Comparison of ENCODE assay signal across 1 cellular context in genomic region chr1:221761354-221762002, GRCh38.
A peak's percentile ranks its signal among the peaks of the same experiment; 100 is the strongest.
TF ChIP-seq lines count a peak whose summit lies in the region.

No MANE protein-coding gene starts in this region.

TF ChIP-seq in GM12878, 131 proteins besides CTCF, POLR2A, EP300 and RAD21 (continued from another document):
- TF ChIP-seq USF2 (IDR thresholded peaks at IDR 0.05; ENCODE audit: borderline replicate concordance, low read depth, low read length) (no peak), RELA (IDR thresholded peaks at IDR 0.05; ENCODE audit: borderline replicate concordance, partially characterized antibody) (no peak), SKIL (IDR thresholded peaks at IDR 0.05; ENCODE audit: low read depth, poor library complexity, severe bottlenecking) (peak; percentile 59), IRF5 (IDR thresholded peaks at IDR 0.05; ENCODE audit: borderline replicate concordance) (no peak), ZNF217 (IDR thresholded peaks at IDR 0.05) (peak; percentile 82; the same call in 1 of the 2 replicates), EED (IDR thresholded peaks at IDR 0.05; ENCODE audit: low read depth) (peak; percentile 80), ETV6 (conservative IDR thresholded peaks at IDR 0.05 in 1 of 2, IDR thresholded peaks at IDR 0.05 in 1 of 2; ENCODE audit: borderline replicate concordance in 1 of 2, low read depth in 1 of 2) (0 out of 4 replicates have a peak, but pooled peaks of 1 of the 2 experiments have one; percentile 55), SIN3A (IDR thresholded peaks at IDR 0.05; ENCODE audit: low read depth, low read length) (no peak), CHD1 (IDR thresholded peaks at IDR 0.05; ENCODE audit: low read depth, low read length) (no peak), GATAD2B (conservative IDR thresholded peaks at IDR 0.05; ENCODE audit: low read depth) (peak; percentile 84), MLLT1 (IDR thresholded peaks at IDR 0.05) (peak; percentile 44; the same call in 1 of the 2 replicates), GABPA (IDR thresholded peaks at IDR 0.05; ENCODE audit: low read depth) (0 out of 2 replicates have a peak, but pooled peaks have one; percentile 25), MTA2 (IDR thresholded peaks at IDR 0.05; ENCODE audit: low read depth) (peak; percentile 65), SREBF2 (IDR thresholded peaks at IDR 0.05; ENCODE audit: low read length) (no peak), LARP7 (IDR thresholded peaks at IDR 0.05) (peak; percentile 39; the same call in 1 of the 2 replicates), IRF4 (IDR thresholded peaks at IDR 0.05; ENCODE audit: low read depth, low read length) (peak; percentile 55; the same call in 1 of the 2 replicates), PAX8 (IDR thresholded peaks at IDR 0.05) (no peak), BMI1 (IDR thresholded peaks at IDR 0.05; ENCODE audit: borderline replicate concordance) (no peak), SPI1 (IDR thresholded peaks at IDR 0.05; ENCODE audit: borderline replicate concordance, insufficient read depth, low read depth, low read length) (no peak), HSF1 (IDR thresholded peaks at IDR 0.05; ENCODE audit: low read depth, low read length) (no peak), REST (IDR thresholded peaks at IDR 0.05; ENCODE audit: low read depth, low read length) (no peak), PKNOX1 (IDR thresholded peaks at IDR 0.05) (no peak), ZBTB33 (IDR thresholded peaks at IDR 0.05) (no peak), HCFC1 (IDR thresholded peaks at IDR 0.05; ENCODE audit: low read length) (no peak), RCOR1 (conservative IDR thresholded peaks at IDR 0.05; ENCODE audit: low read depth, low read length) (no peak), EGR1 (IDR thresholded peaks at IDR 0.05; ENCODE audit: borderline replicate concordance in 1 of 2, low read depth in 2 of 2, low read length in 2 of 2) (peak in 1 of 2 experiments; percentile 72; a peak in 2 of 3 replicates), RFX5 (IDR thresholded peaks at IDR 0.05; ENCODE audit: low read depth, low read length) (no peak), CREM (IDR thresholded peaks at IDR 0.05; ENCODE audit: low read depth) (peak; percentile 77), PAX5 (IDR thresholded peaks at IDR 0.05; ENCODE audit: borderline replicate concordance, low read depth, low read length) (no peak; the same call in 1 of the 2 replicates), CHD4 (IDR thresholded peaks at IDR 0.05) (no peak), MTA3 (IDR thresholded peaks at IDR 0.05; ENCODE audit: borderline replicate concordance, low read length) (peak; percentile 76), ZNF274 (IDR thresholded peaks at IDR 0.05; ENCODE audit: insufficient read depth, insufficient read length) (no peak), KLF5 (IDR thresholded peaks at IDR 0.05; ENCODE audit: partially characterized antibody) (no peak), ZNF592 (IDR thresholded peaks at IDR 0.05) (no peak), ZNF207 (IDR thresholded peaks at IDR 0.05; ENCODE audit: borderline replicate concordance) (no peak), ELK1 (IDR thresholded peaks at IDR 0.05; ENCODE audit: low read depth, low read length) (no peak), POLR2AphosphoS2 (IDR thresholded peaks at IDR 0.05; ENCODE audit: low read depth, low read length) (no peak), JUNB (IDR thresholded peaks at IDR 0.05) (peak; percentile 24; the same call in 1 of the 2 replicates), NFYA (IDR thresholded peaks at IDR 0.05; ENCODE audit: borderline replicate concordance, low read depth, low read length) (no peak)
